9 cellular contexts compared by ENCODE assay signal in the genomic region with DNA sequence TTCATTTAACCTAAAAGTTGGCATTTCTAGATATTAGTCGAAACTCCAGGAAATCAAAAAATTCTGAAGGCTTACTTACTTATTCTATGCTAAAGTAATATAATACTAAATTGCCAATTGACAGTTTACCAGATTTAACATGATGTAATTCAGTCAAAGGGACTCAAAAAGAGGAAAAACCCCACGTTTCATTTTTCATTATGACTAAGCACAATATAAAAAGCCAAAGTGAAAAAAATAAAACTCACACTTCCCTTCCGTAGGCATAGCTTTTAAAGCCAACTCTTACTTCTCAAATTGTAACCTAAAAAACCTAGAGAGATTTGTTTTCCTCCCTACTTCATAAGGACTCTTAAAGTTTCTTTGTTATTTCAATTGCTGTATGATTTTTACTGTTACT.
A peak's percentile ranks its signal among the peaks of the same experiment; 100 is the strongest.
DNase-seq lines count a peak whose midpoint lies in the region; ATAC-seq and TF ChIP-seq lines count a peak whose summit lies in the region.
"Had no signal": no experiment of that assay in that cellular context is flagged by ENCODE, and none has a peak within 500 bp of the region (broad histone marks: within the 10 kb centered on the region; RNA-seq: fewer than 3 reads in every experiment).

No MANE protein-coding gene starts in this region.

- no peak overlapping the region for H3K4me3 ChIP-seq in dorsolateral prefrontal cortex

- intact Hi-C loops in activated B cell treated with CpG ODN at 0.5 μM for 24 hours (cut with micrococcal nuclease), result loop anchor here (1.0 to 2.0 kb wide), 3 partner anchors 8 to 614 kb away; no protein-coding TSS in a partner anchor
- intact Hi-C loops in dorsolateral prefrontal cortex (cut with DNase I), result no loop called here

- TF ChIP-seq CTCF in activated B cell treated with CpG ODN at 0.5 μM for 24 hours (IDR thresholded peaks at IDR 0.05) (no peak), dorsolateral prefrontal cortex (IDR thresholded peaks at IDR 0.05 in 54 of 56, conservative IDR thresholded peaks at IDR 0.05 in 2 of 56; ENCODE audit: low read depth in 1 of 56, partially characterized antibody in 56 of 56) (no peak)

- H3K27me3 Mint-ChIP-seq in activated CD8-positive, alpha-beta memory T cell treated with anti-CD3 and anti-CD28 coated beads, Interleukin-2, amount 10 ng/mL, durations not matched to agents 7 days and 5 days, result no peaks in the 10 kb centered on the region
- no peaks in the 10 kb centered on the region for H3K27me3 Mint-ChIP-seq in activated B cell treated with CpG ODN at 0.5 μM for 24 hours
- no peaks in the 10 kb centered on the region for H3K27me3 Mint-ChIP-seq in stimulated activated naive CD8-positive, alpha-beta T cell treated with anti-CD3 and anti-CD28 coated beads, Interleukin-15, Interleukin-2, amounts not matched to agents 100 ng/mL and 50 ng/mL, for 24 hours
- H3K27me3 Mint-ChIP-seq in immature natural killer cell (ENCODE audit: low read depth in 3 of 3), result peaks cover 0 to 3% (median 1%) of the 10 kb centered on the region in 3 donors

- peak overlapping the region in 18 of 59 donors; percentile 6 to 57 (median 25) for H3K27ac ChIP-seq in dorsolateral prefrontal cortex

- peak overlapping the region; percentile 46 for H3K27ac Mint-ChIP-seq in activated CD8-positive, alpha-beta memory T cell treated with anti-CD3 and anti-CD28 coated beads, Interleukin-2, amount 10 ng/mL, durations not matched to agents 7 days and 5 days
- H3K27ac Mint-ChIP-seq in activated B cell treated with CpG ODN at 0.5 μM for 24 hours (peak overlapping the region; percentile 80), immature natural killer cell (peak overlapping the region in 3 of 6 donors; percentile 48 to 71 (median 69))
- H3K27ac Mint-ChIP-seq in stimulated activated naive CD8-positive, alpha-beta T cell treated with anti-CD3 and anti-CD28 coated beads, Interleukin-15, Interleukin-2, amounts not matched to agents 100 ng/mL and 50 ng/mL, for 24 hours, result peak overlapping the region; percentile 79

- no peaks in the 10 kb centered on the region for H3K9me3 Mint-ChIP-seq in activated CD8-positive, alpha-beta memory T cell treated with anti-CD3 and anti-CD28 coated beads, Interleukin-2, amount 10 ng/mL, durations not matched to agents 7 days and 5 days (ENCODE audit: low read depth)
- H3K9me3 Mint-ChIP-seq in activated B cell treated with CpG ODN at 0.5 μM for 24 hours, result no peaks in the 10 kb centered on the region
- no peaks in the 10 kb centered on the region for H3K9me3 Mint-ChIP-seq in stimulated activated naive CD8-positive, alpha-beta T cell treated with anti-CD3 and anti-CD28 coated beads, Interleukin-15, Interleukin-2, amounts not matched to agents 100 ng/mL and 50 ng/mL, for 24 hours
- no peaks in the 10 kb centered on the region for H3K9me3 Mint-ChIP-seq in immature natural killer cell

- H3K4me1 Mint-ChIP-seq in activated CD8-positive, alpha-beta memory T cell treated with anti-CD3 and anti-CD28 coated beads, Interleukin-2, amount 10 ng/mL, durations not matched to agents 7 days and 5 days, result peaks cover 13% of the 10 kb centered on the region
- H3K4me1 Mint-ChIP-seq in activated B cell treated with CpG ODN at 0.5 μM for 24 hours (peaks cover 23% of the 10 kb centered on the region), immature natural killer cell (peaks cover 5 to 22% of the 10 kb centered on the region in 2 donors)
- H3K4me1 Mint-ChIP-seq in stimulated activated naive CD8-positive, alpha-beta T cell treated with anti-CD3 and anti-CD28 coated beads, Interleukin-15, Interleukin-2, amounts not matched to agents 100 ng/mL and 50 ng/mL, for 24 hours (ENCODE audit: low read depth), result peaks cover 29% of the 10 kb centered on the region

- CTCF ChIA-PET in activated CD8-positive, alpha-beta memory T cell treated with anti-CD3 and anti-CD28 coated beads, Interleukin-2, amount 10 ng/mL, durations not matched to agents 7 days and 5 days (lab: Charles Lee), result interaction anchor here (1.0 to 1.2 kb wide), 3 partner anchors 66 to 520 kb away, joined by 3 read pairs; no protein-coding TSS in a partner anchor
- CTCF ChIA-PET in activated B cell treated with CpG ODN at 0.5 μM for 24 hours (lab: Charles Lee), result interaction anchor here (0.8 to 1.7 kb wide), 4 partner anchors 8 to 519 kb away, joined by 3 to 6 read pairs (median 4); no protein-coding TSS in a partner anchor

- no peak for DNase-seq in activated CD8-positive, alpha-beta memory T cell treated with anti-CD3 and anti-CD28 coated beads, Interleukin-2, amount 10 ng/mL, durations not matched to agents 7 days and 5 days
- DNase-seq in activated CD8-positive, alpha-beta memory T cell treated with anti-CD3 and anti-CD28 coated beads, Interleukin-2, amount 50 U/mL, for 4 hours, result no peak
- DNase-seq in activated B cell treated with CpG ODN at 0.5 μM for 24 hours, result no peak
- no peak for DNase-seq in DMS53 (lab: John Stamatoyannopoulos, UW)
- no peak for DNase-seq in immature natural killer cell
- no peak for DNase-seq in dorsolateral prefrontal cortex
- DNase-seq: occipital lobe had no signal

- H3K36me3 Mint-ChIP-seq in activated CD8-positive, alpha-beta memory T cell treated with anti-CD3 and anti-CD28 coated beads, Interleukin-2, amount 10 ng/mL, durations not matched to agents 7 days and 5 days, result peaks cover 48% of the 10 kb centered on the region
- peaks cover 69% of the 10 kb centered on the region for H3K36me3 Mint-ChIP-seq in activated B cell treated with CpG ODN at 0.5 μM for 24 hours (ENCODE audit: low read depth)
- peaks cover 65% of the 10 kb centered on the region for H3K36me3 Mint-ChIP-seq in stimulated activated naive CD8-positive, alpha-beta T cell treated with anti-CD3 and anti-CD28 coated beads, Interleukin-15, Interleukin-2, amounts not matched to agents 100 ng/mL and 50 ng/mL, for 24 hours (ENCODE audit: low read depth)
- peaks cover 36 to 55% (median 37%) of the 10 kb centered on the region in 3 donors for H3K36me3 Mint-ChIP-seq in immature natural killer cell

- POLR2A ChIA-PET in activated B cell treated with CpG ODN at 0.5 μM for 24 hours (lab: Charles Lee), result interaction anchor here (1.2 kb wide), 2 partner anchors 224 to 991 kb away, joined by 3 to 5 read pairs; a partner anchor contains a TSS

- no peak overlapping the region for H3K4me3 Mint-ChIP-seq in activated CD8-positive, alpha-beta memory T cell treated with anti-CD3 and anti-CD28 coated beads, Interleukin-2, amount 10 ng/mL, durations not matched to agents 7 days and 5 days
- peak overlapping the region; percentile 46 for H3K4me3 Mint-ChIP-seq in activated B cell treated with CpG ODN at 0.5 μM for 24 hours
- H3K4me3 Mint-ChIP-seq in stimulated activated naive CD8-positive, alpha-beta T cell treated with anti-CD3 and anti-CD28 coated beads, Interleukin-15, Interleukin-2, amounts not matched to agents 100 ng/mL and 50 ng/mL, for 24 hours, result peak overlapping the region; percentile 13
- no peak overlapping the region for H3K4me3 Mint-ChIP-seq in immature natural killer cell

- no peaks in the 10 kb centered on the region for H3K27me3 ChIP-seq in dorsolateral prefrontal cortex

- peak; percentile 61 for ATAC-seq in activated CD8-positive, alpha-beta memory T cell treated with anti-CD3 and anti-CD28 coated beads, Interleukin-2, amount 10 ng/mL, durations not matched to agents 7 days and 5 days
- ATAC-seq in HG03039 (IDR thresholded peaks at IDR 0.05; ENCODE audit: unreplicated experiment) (peak; percentile 73), activated B cell treated with CpG ODN at 0.5 μM for 24 hours (ENCODE audit: low read depth) (peak; percentile 72)

Comparison
In these comparisons a context has a peak if more than half of its experiments do, and no peak if none do; other contexts are left out.
1. H3K4me3 Mint-ChIP-seq: peak in activated B cell treated with CpG ODN at 0.5 μM for 24 hours (single experiment) and stimulated activated naive CD8-positive, alpha-beta T cell treated with anti-CD3 and anti-CD28 coated beads, Interleukin-15, Interleukin-2, amounts not matched to agents 100 ng/mL and 50 ng/mL, for 24 hours (single experiment); none in activated CD8-positive, alpha-beta memory T cell treated with anti-CD3 and anti-CD28 coated beads, Interleukin-2, amount 10 ng/mL, durations not matched to agents 7 days and 5 days (single experiment) and immature natural killer cell (0 of 5).
2. Peak in every context shown above with its lines, with median percentiles within 50 percentile points of each other: ATAC-seq.